In the genomic region with DNA sequence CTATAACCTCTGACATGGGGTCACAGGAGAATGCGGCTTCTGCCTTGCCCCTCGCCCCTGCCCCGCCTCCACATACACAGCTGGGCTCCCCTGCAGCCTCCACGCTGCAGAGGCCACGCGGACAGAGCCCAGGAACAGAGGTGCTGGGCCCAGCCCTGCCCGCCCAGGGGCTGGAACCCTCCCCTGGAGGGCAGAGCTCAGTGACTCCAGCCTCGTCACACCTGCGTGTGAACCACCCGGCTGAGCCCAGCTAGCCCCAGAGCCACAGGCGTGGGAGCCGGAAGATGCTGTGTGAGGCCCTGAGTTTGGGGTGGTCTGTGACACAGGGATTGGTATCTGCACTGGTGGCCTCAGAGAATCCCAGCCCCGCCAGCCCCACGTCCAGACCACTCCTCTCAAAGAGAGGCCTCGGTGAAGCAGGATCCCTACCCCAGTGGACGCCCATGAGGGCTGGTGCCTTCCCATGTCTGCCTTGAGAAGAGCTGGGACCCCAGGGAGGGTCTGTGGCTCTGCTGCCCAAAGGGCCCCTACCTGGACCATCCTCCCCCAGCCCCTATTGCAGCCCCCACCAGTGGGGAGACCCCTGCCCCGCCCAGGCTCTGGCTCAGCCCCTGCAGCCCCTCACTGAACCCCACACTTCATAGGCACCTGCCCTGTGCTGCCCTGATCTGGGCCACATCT, we compare ENCODE assay signal across 14 cellular contexts. TPM values are rescaled to one million over a fixed set of nuclear protein-coding genes. Genes with fewer than 3 reads are reported as not detected.
"Had no signal": no experiment of that assay in that cellular context is flagged by ENCODE, and none has a peak within 500 bp of the region (broad histone marks: within the 10 kb centered on the region; RNA-seq: fewer than 3 reads in every experiment).

No MANE protein-coding gene starts in this region.

- H3K36me3 Mint-ChIP-seq: activated naive CD8-positive, alpha-beta T cell; mesothelial cell of epicardium had no signal

- ATAC-seq: sciatic nerve had no signal

- H3K27ac ChIP-seq: esophagus squamous epithelium, foreskin keratinocyte, neutrophil had no signal

- H3K4me3 Mint-ChIP-seq: activated CD4-positive, alpha-beta memory T cell treated with anti-CD3 and anti-CD28 coated beads for 36 hours; activated T-cell treated with anti-CD3 and anti-CD28 coated beads, Interleukin-2, amount 50 U/mL, for 4 hours; mesothelial cell of epicardium had no signal

- H3K4me1 ChIP-seq: foreskin keratinocyte had no signal

- H3K9me3 Mint-ChIP-seq: activated CD4-positive, alpha-beta memory T cell treated with anti-CD3 and anti-CD28 coated beads for 36 hours; activated T-cell treated with anti-CD3 and anti-CD28 coated beads, Interleukin-2, amount 50 U/mL, for 4 hours; mesothelial cell of epicardium had no signal

- H3K27me3 Mint-ChIP-seq: activated naive CD8-positive, alpha-beta T cell had no signal

- H3K9me3 ChIP-seq: esophagus squamous epithelium, heart right ventricle, neutrophil had no signal

- DNase-seq: activated gamma-delta T cell; activated T-cell treated with anti-CD3 and anti-CD28 coated beads, Interleukin-2, amount 50 U/mL, for 4 hours; esophagus squamous epithelium; foreskin keratinocyte; stimulated activated CD4-positive, alpha-beta T cell treated with anti-CD3 and anti-CD28 coated beads, Interleukin-12 subunit alpha, Interleukin-12 subunit beta, amount 100 ng/mL, for 4 hours; stimulated activated naive CD4-positive, alpha-beta T cell treated with Interleukin-2 at 50 U/mL for 16 hours; T-helper 9 cell had no signal

- H3K4me3 ChIP-seq: esophagus squamous epithelium, heart right ventricle had no signal

- H3K27ac Mint-ChIP-seq: activated CD4-positive, alpha-beta memory T cell treated with anti-CD3 and anti-CD28 coated beads for 36 hours; activated naive CD8-positive, alpha-beta T cell; mesothelial cell of epicardium had no signal

RNA-seq across cellular contexts. Expression of gene CYP2W1, which starts 20.4 kb away (rescaled TPM):
- total RNA-seq: activated CD4-positive, alpha-beta memory T cell treated with anti-CD3 and anti-CD28 coated beads for 36 hours; activated T-cell treated with anti-CD3 and anti-CD28 coated beads, Interleukin-2, amount 50 U/mL, for 4 hours; foreskin keratinocyte; heart right ventricle; temporal lobe had no signal
- polyA plus RNA-seq: foreskin keratinocyte, heart right ventricle had no signal
